ENCODE assay signal across 8 cellular contexts in genomic region chr4:98995183-98996055, GRCh38. TPM values are rescaled to one million over a fixed set of nuclear protein-coding genes. Genes with fewer than 3 reads are reported as not detected.
A peak's percentile ranks its signal among the peaks of the same experiment; 100 is the strongest.
DNase-seq lines count a peak whose midpoint lies in the region; ATAC-seq and TF ChIP-seq lines count a peak whose summit lies in the region.

METAP1 (plus strand) TSS chr4:98995721; CDS start chr4:98995754, 33 bp downstream.

- no peaks in the 10 kb centered on the region for H3K9me3 Mint-ChIP-seq in activated B cell treated with CpG ODN at 0.5 μM for 24 hours

- POLR2A ChIA-PET in activated B cell treated with CpG ODN at 0.5 μM for 24 hours (lab: Charles Lee) = interaction anchor here (0.7 to 4.2 kb wide), 22 partner anchors 13 to 955 kb away, joined by 3 to 102 read pairs (median 5); partner anchors contain the start of genes ADH5, EIF4E, H2AZ1 and RAP1GDS1

- H3K27ac ChIP-seq in caudate nucleus (ENCODE audit: low read depth, low read length) = peak within 1 kb of the TSS; percentile 94

- TF ChIP-seq CTCF in AG09309 (IDR thresholded peaks at IDR 0.05; ENCODE audit: control insufficient read depth, insufficient read depth, low read depth, low read length, missing control alignments) (peak; percentile 74), activated B cell treated with CpG ODN at 0.5 μM for 24 hours (IDR thresholded peaks at IDR 0.05) (no peak)

- peak within 1 kb of the TSS; percentile 94 for H3K27ac Mint-ChIP-seq in activated B cell treated with CpG ODN at 0.5 μM for 24 hours

- TF ChIP-seq POLR2A in GM18951 (IDR thresholded peaks at IDR 0.05; ENCODE audit: extremely low read depth, insufficient read depth, insufficient read length) = peak; percentile 88

- no peaks in the 10 kb centered on the region for H3K36me3 Mint-ChIP-seq in activated B cell treated with CpG ODN at 0.5 μM for 24 hours (ENCODE audit: low read depth)

- DNase-seq in AG09309 (ENCODE audit: low read depth) (peak; percentile 83), NCI-H226 (peak; percentile 93), activated B cell treated with CpG ODN at 0.5 μM for 24 hours (peak; percentile 92), caudate nucleus (lab: John Stamatoyannopoulos, UW) (peak; percentile 27 to 100 (median 93)), inferior parietal cortex (ENCODE audit: extremely low spot score) (peak; percentile 88)
- DNase-seq in stimulated activated CD4-positive, alpha-beta T cell treated with anti-CD3 and anti-CD28 coated beads, Interleukin-12 subunit alpha, Interleukin-12 subunit beta, amount 100 ng/mL, for 24 hours (ENCODE audit: low read depth in 2 of 2) = peak; percentile 88

- peaks cover 25% of the 10 kb centered on the region for H3K4me1 Mint-ChIP-seq in activated B cell treated with CpG ODN at 0.5 μM for 24 hours

- peak within 1 kb of the TSS; percentile 86 for H3K4me3 Mint-ChIP-seq in activated B cell treated with CpG ODN at 0.5 μM for 24 hours

- ATAC-seq in HG03196 (IDR thresholded peaks at IDR 0.05; ENCODE audit: unreplicated experiment) = peak; percentile 97
- peak; percentile 87 for ATAC-seq in activated B cell treated with CpG ODN at 0.5 μM for 24 hours (ENCODE audit: low read depth)

- CTCF ChIA-PET in activated B cell treated with CpG ODN at 0.5 μM for 24 hours (lab: Charles Lee) = interaction anchor here (0.6 to 6.4 kb wide), 19 partner anchors 17 to 899 kb away, joined by 3 to 132 read pairs (median 3); partner anchors contain the start of genes ADH5, EIF4E and LAMTOR3

- H3K4me3 ChIP-seq in AG09309 (ENCODE audit: control insufficient read depth, low read depth, low read length) = peak within 1 kb of the TSS; percentile 81

- intact Hi-C loops in activated B cell treated with CpG ODN at 0.5 μM for 24 hours (cut with micrococcal nuclease) = loop anchor here (1.0 to 5.0 kb wide), 17 partner anchors 33 to 954 kb away; partner anchors contain the start of genes ADH5, DAPP1, EIF4E and LAMTOR3

- H3K27me3 Mint-ChIP-seq in activated B cell treated with CpG ODN at 0.5 μM for 24 hours = no peaks in the 10 kb centered on the region

- in situ Hi-C loops in GM18951 (cut with MboI; ENCODE audit: low sequenced_read_pairs, unreplicated experiment) = loop anchor here (10.0 kb wide), 1 partner anchor 59 kb away; no protein-coding TSS in a partner anchor

RNA-seq across cellular contexts. Expression of gene METAP1, which starts in this region (rescaled TPM):
- total RNA-seq in activated B cell treated with CpG ODN at 0.5 μM for 24 hours = 29.9 and 38.6 TPM in 2 replicates

Comparison
In these comparisons a context has a peak if more than half of its experiments do, and no peak if none do; other contexts are left out.
1. Peak in every context shown above with its lines: DNase-seq, ATAC-seq, H3K4me3 ChIP-seq and H3K27ac ChIP-seq.